14 cellular contexts compared by ENCODE assay signal in genomic region chrX:39144965-39145364, GRCh38.
DNase-seq lines count a peak whose midpoint lies in the region; ATAC-seq, FAIRE-seq and TF ChIP-seq lines count a peak whose summit lies in the region.
"Had no signal": no experiment of that assay in that cellular context is flagged by ENCODE, and none has a peak within 500 bp of the region (broad histone marks: within the 10 kb centered on the region; RNA-seq: fewer than 3 reads in every experiment).

No MANE protein-coding gene starts in this region.

- no peak overlapping the region for H3K9ac ChIP-seq in endodermal cell (ENCODE audit: extremely low read depth, low read length, poor library complexity, severe bottlenecking)

- no peak overlapping the region for H3K27ac ChIP-seq in endodermal cell (ENCODE audit: low read depth, low read length)
- H3K27ac ChIP-seq in small intestine (ENCODE audit: low read depth in 1 of 2, low read length in 1 of 2), result no peak overlapping the region
- H3K27ac ChIP-seq: dorsolateral prefrontal cortex, heart left ventricle had no signal

- H3K4me1 ChIP-seq in endodermal cell (ENCODE audit: control insufficient read depth, insufficient read depth, low read length) (no peaks in the 10 kb centered on the region), small intestine (ENCODE audit: control insufficient read depth in 2 of 2, insufficient read depth in 1 of 2, low read depth in 1 of 2, low read length in 1 of 2) (no peaks in the 10 kb centered on the region)

- peaks cover 0 to 2% (median 1%) of the 10 kb centered on the region in 3 donors for H3K27me3 Mint-ChIP-seq in CD14-positive monocyte (ENCODE audit: low read depth in 3 of 3)
- H3K27me3 Mint-ChIP-seq in endodermal cell (ENCODE audit: insufficient read depth), result no peaks in the 10 kb centered on the region
- H3K27me3 Mint-ChIP-seq: activated naive CD4-positive, alpha-beta T cell treated with anti-CD3 and anti-CD28 coated beads, Interleukin-2, amount 50 U/mL, for 24 hours had no signal

- H3K9me3 ChIP-seq in endodermal cell (ENCODE audit: control insufficient read depth, low read length) (no peaks in the 10 kb centered on the region), small intestine (ENCODE audit: control insufficient read depth, low read depth) (no peaks in the 10 kb centered on the region)
- H3K9me3 ChIP-seq: heart left ventricle had no signal

- TF ChIP-seq CTCF in CD14-positive monocyte (IDR thresholded peaks at IDR 0.05) (no peak), endodermal cell (conservative IDR thresholded peaks at IDR 0.05) (no peak)

- H3K36me3 ChIP-seq in endodermal cell (ENCODE audit: control insufficient read depth, insufficient read depth, low read length), result no peaks in the 10 kb centered on the region
- no peaks in the 10 kb centered on the region for H3K36me3 ChIP-seq in small intestine (ENCODE audit: control insufficient read depth in 2 of 2, insufficient read depth in 2 of 2, low read length in 2 of 2)
- H3K36me3 ChIP-seq: heart left ventricle had no signal

- WGBS in endodermal cell (ENCODE audit: insufficient coverage in 1 of 2, insufficient read length in 1 of 2), 2 experiments, result 94 to 100% methylated on average over 2 to 7 of the region's 7 CpGs
- WGBS in small intestine, 3 donors, result 61 to 70% (median 68%) methylated on average over 7 of the region's 7 CpGs

- no peaks in the 10 kb centered on the region for H3K27me3 ChIP-seq in endodermal cell (ENCODE audit: control insufficient read depth, insufficient read depth, low read length, poor library complexity, severe bottlenecking)
- H3K27me3 ChIP-seq in small intestine (ENCODE audit: control insufficient read depth in 2 of 2, insufficient read depth in 2 of 2, low read length in 2 of 2), result no peaks in the 10 kb centered on the region

- DNase-seq in CD14-positive monocyte (ENCODE audit: low spot score) (peak; percentile 80), SKM-1 (lab: John Stamatoyannopoulos, UW; ENCODE audit: unreplicated experiment) (peak; percentile 21), endodermal cell (no peak), small intestine (no peak), dermis blood vessel endothelial cell (no peak)
- no peak for DNase-seq in activated T-cell treated with anti-CD3 and anti-CD28 coated beads, Interleukin-2, amount 50 U/mL, for 1 hour
- DNase-seq: dorsolateral prefrontal cortex; heart left ventricle; NK-92 treated with Interleukin-12 subunit alpha and Interleukin-12 subunit beta, amount 100 ng/mL, for 24 hours; right cardiac atrium had no signal

- H3K36me3 Mint-ChIP-seq in CD14-positive monocyte (no peaks in the 10 kb centered on the region), endodermal cell (ENCODE audit: low read depth) (no peaks in the 10 kb centered on the region)
- H3K36me3 Mint-ChIP-seq: activated naive CD4-positive, alpha-beta T cell treated with anti-CD3 and anti-CD28 coated beads, Interleukin-2, amount 50 U/mL, for 24 hours; mesothelial cell of epicardium had no signal

- peak overlapping the region; percentile 99 to 100 (median 99) for H3K27ac Mint-ChIP-seq in CD14-positive monocyte
- no peak overlapping the region for H3K27ac Mint-ChIP-seq in endodermal cell
- H3K27ac Mint-ChIP-seq: activated naive CD4-positive, alpha-beta T cell treated with anti-CD3 and anti-CD28 coated beads, Interleukin-2, amount 50 U/mL, for 24 hours; mesothelial cell of epicardium had no signal

- H3K4me3 Mint-ChIP-seq in CD14-positive monocyte, result peak overlapping the region; percentile 16 to 79
- no peak overlapping the region for H3K4me3 Mint-ChIP-seq in endodermal cell
- H3K4me3 Mint-ChIP-seq: activated naive CD4-positive, alpha-beta T cell treated with anti-CD3 and anti-CD28 coated beads, Interleukin-2, amount 50 U/mL, for 24 hours; mesothelial cell of epicardium had no signal

- no peak overlapping the region for H3K4me3 ChIP-seq in endodermal cell (ENCODE audit: low read length)
- H3K4me3 ChIP-seq in small intestine (ENCODE audit: low read depth in 1 of 2, low read length in 2 of 2), result no peak overlapping the region
- H3K4me3 ChIP-seq: dorsolateral prefrontal cortex, heart left ventricle had no signal

- ATAC-seq in GM21381 (IDR thresholded peaks at IDR 0.05; ENCODE audit: unreplicated experiment) (peak; percentile 57), HG03159 (IDR thresholded peaks at IDR 0.05; ENCODE audit: unreplicated experiment) (peak; percentile 68)
- ATAC-seq: right cardiac atrium had no signal

- H3K4me1 Mint-ChIP-seq in CD14-positive monocyte (peaks cover 47% of the 10 kb centered on the region), endodermal cell (peaks cover 10% of the 10 kb centered on the region)

- intact Hi-C loops in CD14-positive monocyte (cut with micrococcal nuclease), result loop anchor here (5.0 to 10.0 kb wide), 5 partner anchors 80 to 343 kb away; partner anchors contain the start of gene MID1IP1 (in 1 of the 2)

- FAIRE-seq in small intestine (lab: Jason Lieb, UNC), result no peak

- peaks cover 0 to 1% (median 0%) of the 10 kb centered on the region in 7 donors for H3K9me3 Mint-ChIP-seq in CD14-positive monocyte
- peaks cover 48% of the 10 kb centered on the region for H3K9me3 Mint-ChIP-seq in endodermal cell
- H3K9me3 Mint-ChIP-seq: activated naive CD4-positive, alpha-beta T cell treated with anti-CD3 and anti-CD28 coated beads, Interleukin-2, amount 50 U/mL, for 24 hours had no signal

Comparison
In these comparisons a context has a peak if more than half of its experiments do, and no peak if none do; other contexts are left out.
1. DNase-seq: peak in CD14-positive monocyte (single experiment) and SKM-1 (single experiment); none in activated T-cell treated with anti-CD3 and anti-CD28 coated beads, Interleukin-2, amount 50 U/mL, for 1 hour (single experiment), endodermal cell (single experiment), small intestine (single experiment) and dermis blood vessel endothelial cell (single experiment).